8 cellular contexts compared by ENCODE assay signal in the genomic region with DNA sequence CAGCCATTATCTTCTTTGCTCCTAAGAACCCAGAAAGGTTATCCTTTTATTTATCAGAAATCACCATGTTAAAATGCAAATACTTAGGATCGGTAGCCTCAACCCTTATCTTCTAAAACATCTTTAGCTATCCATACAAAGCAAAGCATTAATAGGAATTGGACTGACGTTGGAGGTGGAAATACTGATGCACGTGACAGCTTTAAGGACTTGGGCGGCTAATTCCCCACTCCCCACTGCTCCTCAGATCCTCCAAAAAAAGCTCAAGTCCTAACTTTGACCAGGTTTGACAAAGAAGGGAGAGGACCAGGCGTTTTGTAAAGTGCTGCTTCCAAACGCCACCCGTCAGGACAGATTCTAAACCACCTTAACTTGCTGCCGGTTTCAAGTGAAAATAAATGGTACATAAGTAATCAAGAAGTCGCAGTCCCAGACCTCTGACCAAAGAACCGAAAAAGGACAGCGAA. TPM values are rescaled to one million over a fixed set of nuclear protein-coding genes. Genes with fewer than 3 reads are reported as not detected.
DNase-seq lines count a peak whose midpoint lies in the region; ATAC-seq lines count a peak whose summit lies in the region.

No MANE protein-coding gene starts in this region.

- peak overlapping the region; percentile 98 for H3K4me3 Mint-ChIP-seq in activated T-helper 17 cell treated with anti-CD3 and anti-CD28 coated beads, Interleukin-2, amount 50 U/mL, for 72 hours
- H3K4me3 Mint-ChIP-seq in stimulated activated naive CD8-positive, alpha-beta T cell treated with anti-CD3 and anti-CD28 coated beads, Interleukin-15, amount 100 ng/mL, for 72 hours, result peak overlapping the region; percentile 89

- no peaks in the 10 kb centered on the region for H3K27me3 ChIP-seq in iPS-15b (ENCODE audit: control insufficient read depth, insufficient read depth, low read length)

- H3K4me3 ChIP-seq in iPS-15b (ENCODE audit: low read depth, low read length), result peak overlapping the region; percentile 60

- no peaks in the 10 kb centered on the region for H3K4me1 ChIP-seq in iPS-15b (ENCODE audit: control insufficient read depth, insufficient read depth, low read length)

- H3K27me3 Mint-ChIP-seq in activated T-helper 17 cell treated with anti-CD3 and anti-CD28 coated beads, Interleukin-2, amount 50 U/mL, for 72 hours, result no peaks in the 10 kb centered on the region
- no peaks in the 10 kb centered on the region for H3K27me3 Mint-ChIP-seq in stimulated activated naive CD8-positive, alpha-beta T cell treated with anti-CD3 and anti-CD28 coated beads, Interleukin-15, amount 100 ng/mL, for 72 hours

- H3K4me1 Mint-ChIP-seq in activated T-helper 17 cell treated with anti-CD3 and anti-CD28 coated beads, Interleukin-2, amount 50 U/mL, for 72 hours, result peaks cover 10% of the 10 kb centered on the region
- H3K4me1 Mint-ChIP-seq in stimulated activated naive CD8-positive, alpha-beta T cell treated with anti-CD3 and anti-CD28 coated beads, Interleukin-15, amount 100 ng/mL, for 72 hours, result peaks cover 31% of the 10 kb centered on the region

- no peak for ATAC-seq in activated T-helper 17 cell treated with anti-CD3 and anti-CD28 coated beads, Interleukin-2, amount 50 U/mL, for 72 hours (replicated peaks)
- ATAC-seq in stimulated activated naive CD8-positive, alpha-beta T cell treated with anti-CD3 and anti-CD28 coated beads, Interleukin-15, amount 100 ng/mL, for 72 hours, result no peak
- ATAC-seq in HG03139 (IDR thresholded peaks at IDR 0.05; ENCODE audit: unreplicated experiment), result no peak
- no peak for ATAC-seq in HG03280 (IDR thresholded peaks at IDR 0.05; ENCODE audit: unreplicated experiment)

- peaks cover 38% of the 10 kb centered on the region for H3K36me3 Mint-ChIP-seq in activated T-helper 17 cell treated with anti-CD3 and anti-CD28 coated beads, Interleukin-2, amount 50 U/mL, for 72 hours (ENCODE audit: low read depth)

- no peaks in the 10 kb centered on the region for H3K9me3 ChIP-seq in iPS-15b (ENCODE audit: control insufficient read depth, insufficient read depth, low read length)

- DNase-seq in HuH-7.5 (ENCODE audit: low spot score), result peak; percentile 9
- DNase-seq in stimulated activated naive CD8-positive, alpha-beta T cell treated with anti-CD3 and anti-CD28 coated beads, Interleukin-15, amount 100 ng/mL, for 72 hours, result no peak
- DNase-seq in cerebellum (ENCODE audit: low spot score), result no peak
- no peak for DNase-seq in NCI-H226

- no peaks in the 10 kb centered on the region for H3K36me3 ChIP-seq in iPS-15b (ENCODE audit: control insufficient read depth, insufficient read depth, low read length)

- H3K27ac Mint-ChIP-seq in activated T-helper 17 cell treated with anti-CD3 and anti-CD28 coated beads, Interleukin-2, amount 50 U/mL, for 72 hours, result peak overlapping the region; percentile 87
- peak overlapping the region; percentile 89 to 95 for H3K27ac Mint-ChIP-seq in stimulated activated naive CD8-positive, alpha-beta T cell treated with anti-CD3 and anti-CD28 coated beads, Interleukin-15, amount 100 ng/mL, for 72 hours

- H3K9ac ChIP-seq in iPS-15b (ENCODE audit: low read depth, low read length), result peak overlapping the region; percentile 71

- no peaks in the 10 kb centered on the region for H3K9me3 Mint-ChIP-seq in activated T-helper 17 cell treated with anti-CD3 and anti-CD28 coated beads, Interleukin-2, amount 50 U/mL, for 72 hours
- H3K9me3 Mint-ChIP-seq in stimulated activated naive CD8-positive, alpha-beta T cell treated with anti-CD3 and anti-CD28 coated beads, Interleukin-15, amount 100 ng/mL, for 72 hours, result no peaks in the 10 kb centered on the region

RNA-seq across cellular contexts. Expression of a gene that starts 0.5 kb away (rescaled TPM):
- 100 to 1,000 TPM; 105 to 153 TPM for total RNA-seq in activated T-helper 17 cell treated with anti-CD3 and anti-CD28 coated beads, Interleukin-2, amount 50 U/mL, for 72 hours
- 89.8 TPM for total RNA-seq in cerebellum

RNA-seq across cellular contexts. Expression of a gene that starts 50.2 kb away (rescaled TPM):
- total RNA-seq in activated T-helper 17 cell treated with anti-CD3 and anti-CD28 coated beads, Interleukin-2, amount 50 U/mL, for 72 hours, result not detected
- 0.36 TPM for total RNA-seq in cerebellum
